In genomic region chr19:40235238-40236025, GRCh38 we compare ENCODE assay signal across 1 cellular context.
TF ChIP-seq lines count a peak whose summit lies in the region.

No MANE protein-coding gene starts in this region.

TF ChIP-seq in IMR-90, 13 proteins besides CTCF, POLR2A, EP300 and RAD21 (continued from another document):
- TF ChIP-seq USF2 (IDR thresholded peaks at IDR 0.05; ENCODE audit: low read depth, low read length) (no peak), MAFK (IDR thresholded peaks at IDR 0.05; ENCODE audit: low read depth, low read length) (no peak), FOS (IDR thresholded peaks at IDR 0.05; ENCODE audit: low read depth, low read length) (no peak), BHLHE40 (IDR thresholded peaks at IDR 0.05; ENCODE audit: low read depth, low read length) (no peak), RFX5 (IDR thresholded peaks at IDR 0.05; ENCODE audit: low read depth, low read length) (no peak), CHD1 (IDR thresholded peaks at IDR 0.05; ENCODE audit: low read depth, low read length) (no peak), SMC3 (IDR thresholded peaks at IDR 0.05; ENCODE audit: low read depth, low read length) (no peak)
- TF ChIP-seq, protein P1, sequence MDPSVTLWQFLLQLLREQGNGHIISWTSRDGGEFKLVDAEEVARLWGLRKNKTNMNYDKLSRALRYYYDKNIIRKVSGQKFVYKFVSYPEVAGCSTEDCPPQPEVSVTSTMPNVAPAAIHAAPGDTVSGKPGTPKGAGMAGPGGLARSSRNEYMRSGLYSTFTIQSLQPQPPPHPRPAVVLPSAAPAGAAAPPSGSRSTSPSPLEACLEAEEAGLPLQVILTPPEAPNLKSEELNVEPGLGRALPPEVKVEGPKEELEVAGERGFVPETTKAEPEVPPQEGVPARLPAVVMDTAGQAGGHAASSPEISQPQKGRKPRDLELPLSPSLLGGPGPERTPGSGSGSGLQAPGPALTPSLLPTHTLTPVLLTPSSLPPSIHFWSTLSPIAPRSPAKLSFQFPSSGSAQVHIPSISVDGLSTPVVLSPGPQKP (IDR thresholded peaks at IDR 0.05; ENCODE audit: borderline replicate concordance, low read depth, low read length) = no peak
